24 cellular contexts compared by ENCODE assay signal in the genomic region with DNA sequence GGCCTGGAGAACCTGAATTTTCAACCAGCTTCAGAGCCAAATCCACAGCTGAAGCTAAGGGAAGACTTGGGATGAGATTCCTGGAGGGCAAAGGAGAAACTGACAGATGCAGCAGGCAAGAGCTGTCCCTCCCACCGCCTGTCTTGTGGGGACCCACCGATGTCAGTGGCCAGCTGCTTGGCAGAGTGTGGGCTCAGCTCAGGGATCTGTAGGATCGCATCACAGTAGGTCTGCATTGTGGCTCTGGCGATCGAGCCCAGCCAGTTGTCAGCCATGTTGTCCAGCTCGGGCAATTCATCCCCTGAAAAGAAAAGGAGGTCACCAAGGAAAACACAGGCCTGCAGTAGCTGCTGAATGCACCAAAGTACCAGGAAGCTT.
"Had no signal": no experiment of that assay in that cellular context is flagged by ENCODE, and none has a peak within 500 bp of the region (broad histone marks: within the 10 kb centered on the region; RNA-seq: fewer than 3 reads in every experiment).

No MANE protein-coding gene starts in this region.

- H3K4me2 ChIP-seq: smooth muscle cell had no signal

- H3K27me3 Mint-ChIP-seq: activated CD4-positive, alpha-beta memory T cell treated with anti-CD3 and anti-CD28 coated beads, Interleukin-2, amount 10 ng/mL, durations not matched to agents 7 days and 5 days; activated naive CD8-positive, alpha-beta T cell treated with anti-CD3 and anti-CD28 coated beads, Interleukin-2, amount 10 ng/mL, durations not matched to agents 7 days and 5 days; stimulated activated memory B cell treated with anti-CD40 and anti-IgM and Interleukin-4, amounts not matched to agents 10 μg/mL and 1 μg/mL and 100 μg/mL, for 72 hours had no signal

- H3K9me3 ChIP-seq: heart right ventricle, stomach, suprapubic skin, transverse colon had no signal

- H3K9me3 Mint-ChIP-seq: activated CD4-positive, alpha-beta memory T cell treated with anti-CD3 and anti-CD28 coated beads, Interleukin-2, amount 10 ng/mL, durations not matched to agents 7 days and 5 days; activated naive CD4-positive, alpha-beta T cell treated with anti-CD3 and anti-CD28 coated beads for 36 hours; activated naive CD8-positive, alpha-beta T cell treated with anti-CD3 and anti-CD28 coated beads, Interleukin-2, amount 10 ng/mL, durations not matched to agents 7 days and 5 days; activated T-cell treated with anti-CD3 and anti-CD28 coated beads, Interleukin-2, amount 50 U/mL, for 72 hours; endodermal cell; mesothelial cell of epicardium; nephron; stimulated activated memory B cell treated with anti-CD40 and anti-IgM and Interleukin-4, amounts not matched to agents 10 μg/mL and 1 μg/mL and 100 μg/mL, for 72 hours; T-helper 1 cell treated with Interleukin-12 subunit alpha and Interleukin-12 subunit beta and Interleukin-4 antibody, amounts not matched to agents 30 μg/mL and 1 μg/mL, for 36 hours had no signal

- H2AFZ ChIP-seq: parathyroid adenoma had no signal

- DNase-seq: activated CD4-positive, alpha-beta memory T cell treated with anti-CD3 and anti-CD28 coated beads, Interleukin-2, amount 10 ng/mL, durations not matched to agents 7 days and 5 days; activated CD4-positive, alpha-beta T cell treated with anti-CD3 and anti-CD28 coated beads for 48 hours; activated effector memory CD4-positive, alpha-beta T cell treated with Interleukin-2 at 50 U/mL for 16 hours; activated naive CD4-positive, alpha-beta T cell treated with anti-CD3 and anti-CD28 coated beads for 36 hours; activated naive CD8-positive, alpha-beta T cell treated with anti-CD3 and anti-CD28 coated beads, Interleukin-2, amount 10 ng/mL, durations not matched to agents 7 days and 5 days; activated T-cell treated with anti-CD3 and anti-CD28 coated beads, Interleukin-2, amount 50 U/mL, for 72 hours; amniotic stem cell; cerebellar nuclear complex; cortex of kidney; endodermal cell; heart right ventricle; islet precursor cell; stimulated activated CD4-positive, alpha-beta T cell treated with anti-CD3 and anti-CD28 coated beads, Interleukin-15, amount 100 ng/mL, for 24 hours; stomach; T1000; transverse colon had no signal

- ATAC-seq: activated T-cell treated with anti-CD3 and anti-CD28 coated beads, Interleukin-2, amount 50 U/mL, for 72 hours; sciatic nerve; stimulated activated memory B cell treated with anti-CD40 and anti-IgM and Interleukin-4, amounts not matched to agents 10 μg/mL and 1 μg/mL and 100 μg/mL, for 72 hours had no signal

- H3K9ac ChIP-seq: parathyroid adenoma had no signal

- H3K27me3 ChIP-seq: heart right ventricle, stomach, suprapubic skin, transverse colon had no signal

- H3K4me3 Mint-ChIP-seq: activated CD4-positive, alpha-beta memory T cell treated with anti-CD3 and anti-CD28 coated beads, Interleukin-2, amount 10 ng/mL, durations not matched to agents 7 days and 5 days; activated naive CD4-positive, alpha-beta T cell treated with anti-CD3 and anti-CD28 coated beads for 36 hours; activated naive CD8-positive, alpha-beta T cell treated with anti-CD3 and anti-CD28 coated beads, Interleukin-2, amount 10 ng/mL, durations not matched to agents 7 days and 5 days; activated T-cell treated with anti-CD3 and anti-CD28 coated beads, Interleukin-2, amount 50 U/mL, for 72 hours; endodermal cell; mesothelial cell of epicardium; nephron; stimulated activated memory B cell treated with anti-CD40 and anti-IgM and Interleukin-4, amounts not matched to agents 10 μg/mL and 1 μg/mL and 100 μg/mL, for 72 hours; T-helper 1 cell treated with Interleukin-12 subunit alpha and Interleukin-12 subunit beta and Interleukin-4 antibody, amounts not matched to agents 30 μg/mL and 1 μg/mL, for 36 hours had no signal

- H3K4me1 Mint-ChIP-seq: activated CD4-positive, alpha-beta memory T cell treated with anti-CD3 and anti-CD28 coated beads, Interleukin-2, amount 10 ng/mL, durations not matched to agents 7 days and 5 days; activated naive CD8-positive, alpha-beta T cell treated with anti-CD3 and anti-CD28 coated beads, Interleukin-2, amount 10 ng/mL, durations not matched to agents 7 days and 5 days; endodermal cell; mesothelial cell of epicardium; nephron had no signal

- H3K4me1 ChIP-seq: parathyroid adenoma, stomach, suprapubic skin had no signal

- H3K27ac ChIP-seq: parathyroid adenoma, suprapubic skin had no signal

- H3K4me3 ChIP-seq: heart right ventricle, smooth muscle cell, stomach, suprapubic skin, transverse colon had no signal

- H3K27ac Mint-ChIP-seq: activated CD4-positive, alpha-beta memory T cell treated with anti-CD3 and anti-CD28 coated beads, Interleukin-2, amount 10 ng/mL, durations not matched to agents 7 days and 5 days; activated naive CD4-positive, alpha-beta T cell treated with anti-CD3 and anti-CD28 coated beads for 36 hours; activated naive CD8-positive, alpha-beta T cell treated with anti-CD3 and anti-CD28 coated beads, Interleukin-2, amount 10 ng/mL, durations not matched to agents 7 days and 5 days; activated T-cell treated with anti-CD3 and anti-CD28 coated beads, Interleukin-2, amount 50 U/mL, for 72 hours; endodermal cell; mesothelial cell of epicardium; nephron; stimulated activated memory B cell treated with anti-CD40 and anti-IgM and Interleukin-4, amounts not matched to agents 10 μg/mL and 1 μg/mL and 100 μg/mL, for 72 hours; T-helper 1 cell treated with Interleukin-12 subunit alpha and Interleukin-12 subunit beta and Interleukin-4 antibody, amounts not matched to agents 30 μg/mL and 1 μg/mL, for 36 hours had no signal
